Comparison of ENCODE assay signal across 8 cellular contexts in genomic region chr11:72225411-72225951, GRCh38.
DNase-seq lines count a peak whose midpoint lies in the region; ATAC-seq, FAIRE-seq and TF ChIP-seq lines count a peak whose summit lies in the region.

No MANE protein-coding gene starts in this region.

- FAIRE-seq in GM19239 (lab: Jason Lieb, UNC): peak; percentile 51

- no peaks in the 10 kb centered on the region for H3K27me3 ChIP-seq in iPS DF 6.9 (ENCODE audit: control insufficient read depth, insufficient read depth, low read length)

- H3K4me1 ChIP-seq in iPS DF 6.9 (ENCODE audit: control insufficient read depth, insufficient read depth, low read length): peaks cover 5% of the 10 kb centered on the region

- no peak for TF ChIP-seq CTCF in 22Rv1 (IDR thresholded peaks at IDR 0.05)

- peak overlapping the region; percentile 96 for H3K27ac ChIP-seq in 22Rv1
- H3K27ac ChIP-seq in iPS DF 6.9 (ENCODE audit: low read length): no peak overlapping the region

- no CpG with 5 or more reads among the region's 11 CpGs for WGBS in iPS DF 6.9 (ENCODE audit: insufficient coverage, insufficient read length)

- H3K36me3 ChIP-seq in iPS DF 6.9 (ENCODE audit: control insufficient read depth, insufficient read depth, low read length): peaks cover 20% of the 10 kb centered on the region

- H3K4me3 ChIP-seq in iPS DF 6.9 (ENCODE audit: low read length): peak overlapping the region; percentile 64; the same call in 1 of the 2 replicates

- H3K9me3 ChIP-seq in iPS DF 6.9 (ENCODE audit: control insufficient read depth, insufficient read depth, low read length): no peaks in the 10 kb centered on the region

- ATAC-seq in GM21528 (IDR thresholded peaks at IDR 0.05; ENCODE audit: low FRiP score, unreplicated experiment): no peak

- DNase-seq in GM19239 (ENCODE audit: insufficient read length, low spot score): no peak
- peak; percentile 73 for DNase-seq in activated CD8-positive, alpha-beta memory T cell treated with anti-CD3 and anti-CD28 coated beads for 24 hours
- DNase-seq in iPS DF 6.9 (ENCODE audit: low read depth, low spot score): no peak
- DNase-seq in stimulated activated CD8-positive, alpha-beta memory T cell treated with anti-CD3 and anti-CD28 coated beads, Interleukin-4, amount 100 ng/mL, for 24 hours (ENCODE audit: low read depth): peak; percentile 15
- DNase-seq in NOMO-1 treated with dmso at 0.1 percent for 144 hours (lab: John Stamatoyannopoulos, UW; ENCODE audit: unreplicated experiment): no peak
- no peak for DNase-seq in LoVo (ENCODE audit: low spot score)

Comparison
In these comparisons a context has a peak if more than half of its experiments do, and no peak if none do; other contexts are left out.
1. DNase-seq: peak in activated CD8-positive, alpha-beta memory T cell treated with anti-CD3 and anti-CD28 coated beads for 24 hours (single experiment) and stimulated activated CD8-positive, alpha-beta memory T cell treated with anti-CD3 and anti-CD28 coated beads, Interleukin-4, amount 100 ng/mL, for 24 hours (single experiment); none in GM19239 (single experiment), iPS DF 6.9 (single experiment), NOMO-1 treated with dmso at 0.1 percent for 144 hours (single experiment) and LoVo (single experiment).